Comparison of ENCODE assay signal across 1 cellular context in the genomic region with DNA sequence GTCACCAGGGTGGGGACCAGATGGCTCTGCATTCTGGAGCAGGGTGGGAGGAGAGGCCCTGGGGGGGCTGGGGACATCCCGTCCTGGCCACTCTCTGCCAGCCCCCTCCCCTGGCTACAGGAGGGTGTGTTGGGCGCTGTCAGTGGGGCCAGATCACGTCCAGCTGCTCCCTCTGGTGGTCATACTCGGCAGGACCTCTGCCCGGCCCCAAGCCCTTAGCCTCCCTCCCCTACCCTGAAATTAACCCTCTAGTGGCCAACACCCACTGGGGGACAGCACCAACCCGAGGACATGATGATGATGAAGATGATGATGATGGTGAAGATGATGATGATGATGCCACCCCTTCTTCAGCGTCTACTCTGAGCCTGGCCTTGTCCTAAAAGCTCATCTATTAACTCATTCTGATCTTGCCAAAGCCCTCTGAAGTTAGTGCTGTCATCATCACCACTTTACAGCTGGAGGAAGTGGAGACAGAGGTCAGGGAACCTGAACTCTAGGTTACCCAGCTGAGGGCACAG.
TF ChIP-seq lines count a peak whose summit lies in the region.

No MANE protein-coding gene starts in this region.

TF ChIP-seq in K562, 482 proteins besides CTCF, POLR2A, EP300 and RAD21 (continued from another document):
- TF ChIP-seq HINFP (tag; conservative IDR thresholded peaks at IDR 0.05; ENCODE audit: low read depth) (no peak), MBD2 (IDR thresholded peaks at IDR 0.05; ENCODE audit: borderline replicate concordance, low read depth) (no peak), MAZ (CRISPR knock-in tag; conservative IDR thresholded peaks at IDR 0.05 in 1 of 2, IDR thresholded peaks at IDR 0.05 in 1 of 2) (peak; percentile 80 to 93), ZKSCAN3 (CRISPR knock-in tag; IDR thresholded peaks at IDR 0.05) (no peak), KDM2B (CRISPR knock-in tag; IDR thresholded peaks at IDR 0.05) (no peak), SMARCC2 (IDR thresholded peaks at IDR 0.05; ENCODE audit: low read depth) (no peak), NCOA4 (IDR thresholded peaks at IDR 0.05; ENCODE audit: partially characterized antibody) (no peak), ATF4 (CRISPR knock-in tag; IDR thresholded peaks at IDR 0.05) (no peak), EHMT2 (IDR thresholded peaks at IDR 0.05) (peak; percentile 82), MTA3 (IDR thresholded peaks at IDR 0.05; ENCODE audit: borderline replicate concordance) (peak; percentile 78), NR2C1 (IDR thresholded peaks at IDR 0.05) (peak; percentile 50; the same call in 1 of the 2 replicates), NR2C1 (tag; IDR thresholded peaks at IDR 0.05) (no peak), E2F3 (CRISPR knock-in tag; IDR thresholded peaks at IDR 0.05) (no peak), XRCC3 (IDR thresholded peaks at IDR 0.05) (no peak), TBL1XR1 (IDR thresholded peaks at IDR 0.05; ENCODE audit: low read length in 2 of 2) (no peak), ELF1 (tag; IDR thresholded peaks at IDR 0.05) (no peak), SUPT5H (IDR thresholded peaks at IDR 0.05) (no peak)
- TF ChIP-seq, protein P1, sequence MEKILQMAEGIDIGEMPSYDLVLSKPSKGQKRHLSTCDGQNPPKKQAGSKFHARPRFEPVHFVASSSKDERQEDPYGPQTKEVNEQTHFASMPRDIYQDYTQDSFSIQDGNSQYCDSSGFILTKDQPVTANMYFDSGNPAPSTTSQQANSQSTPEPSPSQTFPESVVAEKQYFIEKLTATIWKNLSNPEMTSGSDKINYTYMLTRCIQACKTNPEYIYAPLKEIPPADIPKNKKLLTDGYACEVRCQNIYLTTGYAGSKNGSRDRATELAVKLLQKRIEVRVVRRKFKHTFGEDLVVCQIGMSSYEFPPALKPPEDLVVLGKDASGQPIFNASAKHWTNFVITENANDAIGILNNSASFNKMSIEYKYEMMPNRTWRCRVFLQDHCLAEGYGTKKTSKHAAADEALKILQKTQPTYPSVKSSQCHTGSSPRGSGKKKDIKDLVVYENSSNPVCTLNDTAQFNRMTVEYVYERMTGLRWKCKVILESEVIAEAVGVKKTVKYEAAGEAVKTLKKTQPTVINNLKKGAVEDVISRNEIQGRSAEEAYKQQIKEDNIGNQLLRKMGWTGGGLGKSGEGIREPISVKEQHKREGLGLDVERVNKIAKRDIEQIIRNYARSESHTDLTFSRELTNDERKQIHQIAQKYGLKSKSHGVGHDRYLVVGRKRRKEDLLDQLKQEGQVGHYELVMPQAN (IDR thresholded peaks at IDR 0.05; ENCODE audit: borderline replicate concordance): peak; percentile 32; the same call in 1 of the 2 replicates
- TF ChIP-seq, protein P2, sequence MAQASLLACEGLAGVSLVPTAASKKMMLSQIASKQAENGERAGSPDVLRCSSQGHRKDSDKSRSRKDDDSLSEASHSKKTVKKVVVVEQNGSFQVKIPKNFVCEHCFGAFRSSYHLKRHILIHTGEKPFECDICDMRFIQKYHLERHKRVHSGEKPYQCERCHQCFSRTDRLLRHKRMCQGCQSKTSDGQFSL (CRISPR knock-in tag; IDR thresholded peaks at IDR 0.05): peak; percentile 56; the same call in 1 of the 2 replicates
- TF ChIP-seq, protein P2 (tag; IDR thresholded peaks at IDR 0.05): no peak
- TF ChIP-seq, protein P3, sequence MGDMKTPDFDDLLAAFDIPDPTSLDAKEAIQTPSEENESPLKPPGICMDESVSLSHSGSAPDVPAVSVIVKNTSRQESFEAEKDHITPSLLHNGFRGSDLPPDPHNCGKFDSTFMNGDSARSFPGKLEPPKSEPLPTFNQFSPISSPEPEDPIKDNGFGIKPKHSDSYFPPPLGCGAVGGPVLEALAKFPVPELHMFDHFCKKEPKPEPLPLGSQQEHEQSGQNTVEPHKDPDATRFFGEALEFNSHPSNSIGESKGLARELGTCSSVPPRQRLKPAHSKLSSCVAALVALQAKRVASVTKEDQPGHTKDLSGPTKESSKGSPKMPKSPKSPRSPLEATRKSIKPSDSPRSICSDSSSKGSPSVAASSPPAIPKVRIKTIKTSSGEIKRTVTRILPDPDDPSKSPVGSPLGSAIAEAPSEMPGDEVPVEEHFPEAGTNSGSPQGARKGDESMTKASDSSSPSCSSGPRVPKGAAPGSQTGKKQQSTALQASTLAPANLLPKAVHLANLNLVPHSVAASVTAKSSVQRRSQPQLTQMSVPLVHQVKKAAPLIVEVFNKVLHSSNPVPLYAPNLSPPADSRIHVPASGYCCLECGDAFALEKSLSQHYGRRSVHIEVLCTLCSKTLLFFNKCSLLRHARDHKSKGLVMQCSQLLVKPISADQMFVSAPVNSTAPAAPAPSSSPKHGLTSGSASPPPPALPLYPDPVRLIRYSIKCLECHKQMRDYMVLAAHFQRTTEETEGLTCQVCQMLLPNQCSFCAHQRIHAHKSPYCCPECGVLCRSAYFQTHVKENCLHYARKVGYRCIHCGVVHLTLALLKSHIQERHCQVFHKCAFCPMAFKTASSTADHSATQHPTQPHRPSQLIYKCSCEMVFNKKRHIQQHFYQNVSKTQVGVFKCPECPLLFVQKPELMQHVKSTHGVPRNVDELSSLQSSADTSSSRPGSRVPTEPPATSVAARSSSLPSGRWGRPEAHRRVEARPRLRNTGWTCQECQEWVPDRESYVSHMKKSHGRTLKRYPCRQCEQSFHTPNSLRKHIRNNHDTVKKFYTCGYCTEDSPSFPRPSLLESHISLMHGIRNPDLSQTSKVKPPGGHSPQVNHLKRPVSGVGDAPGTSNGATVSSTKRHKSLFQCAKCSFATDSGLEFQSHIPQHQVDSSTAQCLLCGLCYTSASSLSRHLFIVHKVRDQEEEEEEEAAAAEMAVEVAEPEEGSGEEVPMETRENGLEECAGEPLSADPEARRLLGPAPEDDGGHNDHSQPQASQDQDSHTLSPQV (IDR thresholded peaks at IDR 0.05): no peak
